Comparison of ENCODE assay signal across 9 cellular contexts in the genomic region with DNA sequence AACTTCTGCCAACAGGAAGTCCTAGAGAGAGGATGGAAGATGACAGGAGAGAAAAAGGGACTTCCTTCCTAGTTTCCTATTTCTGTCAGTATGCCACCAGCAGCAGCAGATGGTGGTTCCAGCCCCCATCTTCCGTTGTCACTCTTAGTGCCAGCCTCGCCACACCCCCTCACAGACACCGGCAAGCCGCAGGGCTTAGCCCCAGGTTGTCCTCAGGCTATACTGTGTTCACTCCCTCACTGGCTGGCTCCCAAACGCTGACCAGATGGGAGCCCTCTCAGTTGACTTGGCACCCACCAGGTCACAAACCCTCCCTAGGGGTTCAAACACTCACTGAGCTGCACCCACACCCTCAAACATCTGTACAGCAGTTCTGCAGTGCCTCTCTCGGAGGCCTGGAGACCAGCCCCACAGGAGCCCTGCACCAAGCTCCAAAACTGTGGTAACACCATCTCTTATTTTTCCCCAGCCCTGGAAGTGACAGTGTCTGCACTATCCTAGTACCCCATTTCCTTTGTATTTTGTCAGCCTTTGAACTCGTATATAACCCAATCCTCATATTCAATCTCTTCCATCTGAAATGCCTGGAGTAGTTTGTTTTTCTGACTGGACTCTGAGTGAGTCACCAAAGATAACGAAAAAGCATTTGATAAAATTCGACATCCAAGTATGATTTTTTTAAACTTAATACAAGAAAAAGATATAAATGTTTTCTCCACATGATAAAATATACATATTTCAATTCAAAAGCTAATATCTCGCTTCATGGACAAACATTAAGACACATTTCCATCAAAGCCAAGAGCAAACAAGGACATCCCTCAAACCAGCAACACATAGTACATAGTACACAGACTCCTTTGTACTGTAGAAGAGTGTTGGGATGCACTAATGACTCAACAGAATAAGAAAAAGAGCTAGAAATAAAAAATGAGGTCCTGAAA. TPM values are rescaled to one million over a fixed set of nuclear protein-coding genes. Genes with fewer than 3 reads are reported as not detected.
DNase-seq lines count a peak whose midpoint lies in the region; ATAC-seq, FAIRE-seq and TF ChIP-seq lines count a peak whose summit lies in the region.
"Had no signal": no experiment of that assay in that cellular context is flagged by ENCODE, and none has a peak within 500 bp of the region (broad histone marks: within the 10 kb centered on the region; RNA-seq: fewer than 3 reads in every experiment).

No MANE protein-coding gene starts in this region.

- H3K79me2 ChIP-seq in HepG2 (ENCODE audit: insufficient read depth, low read length): peaks cover 78% of the 10 kb centered on the region

- H3K36me3 ChIP-seq in HepG2 (replicated peaks in 1 of 2; ENCODE audit: control insufficient read depth in 1 of 2, insufficient read depth in 2 of 2, low read length in 2 of 2) (no peaks in the 10 kb centered on the region), uterus (no peaks in the 10 kb centered on the region), HAP-1 (replicated peaks) (no peaks in the 10 kb centered on the region)

- POLR2A ChIA-PET in HepG2 (lab: Yijun Ruan, JAX): interaction anchor here (0.6 to 2.5 kb wide), 8 partner anchors 8 to 216 kb away, joined by 3 to 30 read pairs (median 4); no protein-coding TSS in a partner anchor

- BruUV-seq in HepG2 (replicated peaks; lab: Mats Ljungman, UMichigan): no TSS peak

- no peak for FAIRE-seq in HepG2 (lab: Jason Lieb, UNC)

- peaks cover 71% of the 10 kb centered on the region for H3K4me1 ChIP-seq in HepG2 (ENCODE audit: insufficient read depth, low read length)
- H3K4me1 ChIP-seq in uterus: peaks cover 4 to 11% of the 10 kb centered on the region in 2 donors
- H3K4me1 ChIP-seq in HAP-1: peaks cover 8% of the 10 kb centered on the region

- CTCF ChIA-PET in HepG2 (lab: Yijun Ruan, JAX; ENCODE audit: low intra/inter-chr PET ratio, low total read pairs): no interaction called here

- H3K4me3 ChIP-seq in HepG2 (replicated peaks in 1 of 3; ENCODE audit: insufficient read depth in 1 of 3, low read depth in 2 of 3, low read length in 3 of 3) (peak overlapping the region; percentile 6 to 58 (median 34); a peak in 5 of 6 replicates), uterus (no peak overlapping the region), HAP-1 (no peak overlapping the region)

- H3K27ac ChIP-seq in angular gyrus (ENCODE audit: low read depth, low read length) (peak overlapping the region; percentile 96), HepG2 (ENCODE audit: extremely low read length, insufficient read depth, low read length) (peak overlapping the region; percentile 76), uterus (peak overlapping the region in 1 of 2 donors; percentile 44)

- H3K27me3 ChIP-seq in HepG2 (ENCODE audit: control insufficient read depth in 1 of 2, insufficient read depth in 2 of 2, low read length in 2 of 2): no peaks in the 10 kb centered on the region
- H3K27me3 ChIP-seq in uterus: no peaks in the 10 kb centered on the region
- H3K27me3 ChIP-seq in HAP-1 (ENCODE audit: low read depth): no peaks in the 10 kb centered on the region

- H3K9me3 ChIP-seq in HepG2 (ENCODE audit: low read length) (no peaks in the 10 kb centered on the region), uterus (no peaks in the 10 kb centered on the region), HAP-1 (no peaks in the 10 kb centered on the region)

- ATAC-seq in HepG2: peak; percentile 90

- H2AFZ ChIP-seq in HepG2 (ENCODE audit: low read length): no peak overlapping the region

- peak in 1 of 2 experiments; percentile 45; a peak in 2 of 4 replicates for TF ChIP-seq EP300 in HepG2 (IDR thresholded peaks at IDR 0.05; ENCODE audit: low read depth in 2 of 2, low read length in 2 of 2)
- no peak for TF ChIP-seq EP300 in HepG2 (CRISPR knock-in tag; IDR thresholded peaks at IDR 0.05; ENCODE audit: borderline replicate concordance)

- TF ChIP-seq RAD21 in HepG2 (CRISPR knock-in tag; IDR thresholded peaks at IDR 0.05): no peak

- in situ Hi-C loops in HepG2 (cut with HindIII; ENCODE audit: extremely low pct_ligation_motif_present, low pct_unique_long_range_greater_than_20kb): no loop called here
- in situ Hi-C loops in HAP-1 (cut with MboI; ENCODE audit: low sequenced_read_pairs): no loop called here

- H3K4me2 ChIP-seq in HepG2 (ENCODE audit: low read depth, low read length): peak overlapping the region; percentile 78

- no peaks in the 10 kb centered on the region; the same call in 1 of the 2 replicates for H4K20me1 ChIP-seq in HepG2 (ENCODE audit: insufficient read depth, low read length)

- H3K9ac ChIP-seq in HepG2 (ENCODE audit: insufficient read depth, low read depth, low read length): peak overlapping the region; percentile 62

- intact Hi-C loops in HepG2 (cut with micrococcal nuclease; ENCODE audit: unreplicated experiment): loop anchor here (1.0 kb wide), 1 partner anchor 10 kb away; no protein-coding TSS in a partner anchor
- intact Hi-C loops in uterus (cut with DNase I; ENCODE audit: low total_unique reads): no loop called here

- DNase-seq in stimulated activated CD4-positive, alpha-beta T cell treated with anti-CD3 and anti-CD28 coated beads, Interleukin-4, amount 100 ng/mL, for 1 hour: peak; percentile 6
- DNase-seq in stimulated activated CD4-positive, alpha-beta T cell treated with anti-CD3 and anti-CD28 coated beads, Interleukin-4, amount 100 ng/mL, for 24 hours: no peak
- DNase-seq in HepG2 (ENCODE audit: low spot score) (peak; percentile 87), uterus (no peak), HAP-1 (ENCODE audit: low spot score in 2 of 2) (no peak), mesenteric fat pad (ENCODE audit: low spot score) (no peak), NCI-H526 (lab: John Stamatoyannopoulos, UW) (no peak)
- DNase-seq: DND-41 had no signal

- WGBS in HepG2 (ENCODE audit: low lambda C conversion rate): 22% methylated on average over 10 of the region's 10 CpGs

- no peak for TF ChIP-seq CTCF in HepG2 (CRISPR knock-in tag; IDR thresholded peaks at IDR 0.05)
- no peak for TF ChIP-seq CTCF in uterus (IDR thresholded peaks at IDR 0.05)

- TF ChIP-seq POLR2A in HepG2 (IDR thresholded peaks at IDR 0.05; ENCODE audit: insufficient read depth in 1 of 2, low read depth in 2 of 2, low read length in 2 of 2): 0 out of 4 replicates have a peak, but pooled peaks of 1 of the 2 experiments have one; percentile 21
- TF ChIP-seq POLR2A in uterus (IDR thresholded peaks at IDR 0.05): no peak

TF ChIP-seq in HepG2, 621 proteins besides CTCF, POLR2A, EP300 and RAD21 (continues in another document):
- TF ChIP-seq, protein P1, sequence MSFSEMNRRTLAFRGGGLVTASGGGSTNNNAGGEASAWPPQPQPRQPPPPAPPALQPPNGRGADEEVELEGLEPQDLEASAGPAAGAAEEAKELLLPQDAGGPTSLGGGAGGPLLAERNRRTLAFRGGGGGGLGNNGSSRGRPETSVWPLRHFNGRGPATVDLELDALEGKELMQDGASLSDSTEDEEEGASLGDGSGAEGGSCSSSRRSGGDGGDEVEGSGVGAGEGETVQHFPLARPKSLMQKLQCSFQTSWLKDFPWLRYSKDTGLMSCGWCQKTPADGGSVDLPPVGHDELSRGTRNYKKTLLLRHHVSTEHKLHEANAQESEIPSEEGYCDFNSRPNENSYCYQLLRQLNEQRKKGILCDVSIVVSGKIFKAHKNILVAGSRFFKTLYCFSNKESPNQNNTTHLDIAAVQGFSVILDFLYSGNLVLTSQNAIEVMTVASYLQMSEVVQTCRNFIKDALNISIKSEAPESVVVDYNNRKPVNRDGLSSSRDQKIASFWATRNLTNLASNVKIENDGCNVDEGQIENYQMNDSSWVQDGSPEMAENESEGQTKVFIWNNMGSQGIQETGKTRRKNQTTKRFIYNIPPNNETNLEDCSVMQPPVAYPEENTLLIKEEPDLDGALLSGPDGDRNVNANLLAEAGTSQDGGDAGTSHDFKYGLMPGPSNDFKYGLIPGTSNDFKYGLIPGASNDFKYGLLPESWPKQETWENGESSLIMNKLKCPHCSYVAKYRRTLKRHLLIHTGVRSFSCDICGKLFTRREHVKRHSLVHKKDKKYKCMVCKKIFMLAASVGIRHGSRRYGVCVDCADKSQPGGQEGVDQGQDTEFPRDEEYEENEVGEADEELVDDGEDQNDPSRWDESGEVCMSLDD (CRISPR knock-in tag; IDR thresholded peaks at IDR 0.05; ENCODE audit: borderline replicate concordance): peak; percentile 69; the same call in 1 of the 2 replicates

RNA-seq across cellular contexts. Expression of gene SMURF1, which starts 34.5 kb away (rescaled TPM):
- total RNA-seq in HepG2 (2016; rRNA removed; fragmentation: Illumina TruSeq; extraction: Trizol): 11.1 and 12.0 TPM in 2 replicates
- 2.3 and 2.9 TPM in 2 replicates for total RNA-seq in HepG2 (2016; cell fraction: cytosol; rRNA removed; fragmentation: Illumina TruSeq; extraction: Trizol; ENCODE audit: low read depth)
- total RNA-seq in HepG2 (2016; cell fraction: insoluble cytoplasmic fraction; rRNA removed; fragmentation: Illumina TruSeq; extraction: Trizol): 8.8 and 11.5 TPM in 2 replicates
- total RNA-seq in HepG2 (2016; cell fraction: membrane; rRNA removed; fragmentation: Illumina TruSeq; extraction: Trizol): 6.2 and 6.6 TPM in 2 replicates
- total RNA-seq in HepG2 (2016; cell fraction: nucleus; rRNA removed; fragmentation: Illumina TruSeq; extraction: Trizol): 8.5 and 10.7 TPM in 2 replicates
- 8.3 and 8.7 TPM in 2 replicates for polyA plus RNA-seq in HepG2 (2011; rRNA removed)
- polyA plus RNA-seq in HepG2 (2011; cell fraction: cytosol; rRNA removed): 4.6 and 5.6 TPM in 2 replicates
- 13.6 and 15.4 TPM in 2 replicates for polyA plus RNA-seq in HepG2 (2011; cell fraction: nucleus; rRNA removed)
- 10.1 and 10.6 TPM in 2 replicates for polyA plus RNA-seq in HepG2 (2012)
- polyA plus RNA-seq in HepG2 (2016; cell fraction: cytosol; fragmentation: Illumina TruSeq; extraction: Trizol; ENCODE audit: low read depth): 0.75 and 0.81 TPM in 2 replicates
- polyA plus RNA-seq in HepG2 (2016; cell fraction: insoluble cytoplasmic fraction; fragmentation: Illumina TruSeq; extraction: Trizol; ENCODE audit: low read depth): 7.6 and 8.8 TPM in 2 replicates
- polyA plus RNA-seq in HepG2 (2016; cell fraction: membrane; fragmentation: Illumina TruSeq; extraction: Trizol; ENCODE audit: low read depth): 1.8 and 2.7 TPM in 2 replicates
- polyA plus RNA-seq in HepG2 (2016; cell fraction: nucleus; fragmentation: Illumina TruSeq; extraction: Trizol; ENCODE audit: insufficient read depth, low read depth): 15.0 and 17.6 TPM in 2 replicates
- 9.8 and 14.1 TPM in 2 replicates for polyA minus RNA-seq in HepG2 (2011; rRNA and poly(A)+ RNA removed; ENCODE audit: low replicate concordance)
- 5.8 and 6.4 TPM in 2 replicates for polyA minus RNA-seq in HepG2 (2011; cell fraction: cytosol; rRNA and poly(A)+ RNA removed)
- 13.4 and 14.2 TPM in 2 replicates for polyA minus RNA-seq in HepG2 (2011; cell fraction: nucleus; rRNA and poly(A)+ RNA removed)
- total RNA-seq in uterus: 10 to 100 TPM; 14.4 to 39.5 (median 26.2) TPM
- 31.2 TPM for total RNA-seq in mesenteric fat pad

Comparison
In these comparisons a context has a peak if more than half of its experiments do, and no peak if none do; other contexts are left out.
1. DNase-seq: peak in stimulated activated CD4-positive, alpha-beta T cell treated with anti-CD3 and anti-CD28 coated beads, Interleukin-4, amount 100 ng/mL, for 1 hour (single experiment) and HepG2 (single experiment); none in stimulated activated CD4-positive, alpha-beta T cell treated with anti-CD3 and anti-CD28 coated beads, Interleukin-4, amount 100 ng/mL, for 24 hours (single experiment), uterus (0 of 2), HAP-1 (0 of 2), mesenteric fat pad (single experiment) and NCI-H526 (0 of 2).
2. H3K4me3 ChIP-seq: peak in HepG2 (3 of 3); none in uterus (0 of 2) and HAP-1 (single experiment).